11 cellular contexts compared by ENCODE assay signal in genomic region chrX:13001097-13001496, GRCh38. TPM values are rescaled to one million over a fixed set of nuclear protein-coding genes. Genes with fewer than 3 reads are reported as not detected.
DNase-seq lines count a peak whose midpoint lies in the region; ATAC-seq and TF ChIP-seq lines count a peak whose summit lies in the region.
"Had no signal": no experiment of that assay in that cellular context is flagged by ENCODE, and none has a peak within 500 bp of the region (broad histone marks: within the 10 kb centered on the region; RNA-seq: fewer than 3 reads in every experiment).

No MANE protein-coding gene starts in this region.

- H3K27ac ChIP-seq in DND-41 (ENCODE audit: low read length), result peak overlapping the region; percentile 100
- peak overlapping the region; percentile 100; the same call in 1 of the 2 replicates for H3K27ac ChIP-seq in MM.1S (ENCODE audit: low read length)
- H3K27ac ChIP-seq in neuronal stem cell (replicated peaks; ENCODE audit: low read length), result no peak overlapping the region
- no peak overlapping the region for H3K27ac ChIP-seq in substantia nigra (ENCODE audit: low read depth, low read length, poor library complexity, severe bottlenecking)

- H4K20me1 ChIP-seq in DND-41 (ENCODE audit: insufficient read depth, low read length), result no peaks in the 10 kb centered on the region
- no peaks in the 10 kb centered on the region for H4K20me1 ChIP-seq in MM.1S (ENCODE audit: insufficient read depth, low read length)

- no peaks in the 10 kb centered on the region for H3K27me3 ChIP-seq in DND-41 (ENCODE audit: insufficient read depth, low read length, poor library complexity)
- H3K27me3 ChIP-seq in MM.1S (replicated peaks; ENCODE audit: insufficient read depth, low read length), result no peaks in the 10 kb centered on the region
- H3K27me3 ChIP-seq in neuronal stem cell (ENCODE audit: control insufficient read depth in 3 of 3, insufficient read depth in 3 of 3, low read depth in 1 of 3, low read length in 3 of 3), result no peaks in the 10 kb centered on the region

- peaks cover 47% of the 10 kb centered on the region for H3F3A ChIP-seq in MM.1S (ENCODE audit: insufficient read depth, low read length)

- no peak overlapping the region for H3K14ac ChIP-seq in neuronal stem cell (ENCODE audit: low read length)

- H3K4me3 Mint-ChIP-seq in activated naive CD8-positive, alpha-beta T cell treated with anti-CD3 and anti-CD28 coated beads, Interleukin-2, amount 50 U/mL, for 24 hours, result no peak overlapping the region

- H2BK12ac ChIP-seq in neuronal stem cell (ENCODE audit: low read length), result no peak overlapping the region

- no peak overlapping the region for H3K18ac ChIP-seq in neuronal stem cell (ENCODE audit: low read length)

- H3K4me3 ChIP-seq in DND-41 (ENCODE audit: low read depth in 1 of 2, low read length in 2 of 2), result no peak overlapping the region
- H3K4me3 ChIP-seq in MM.1S (ENCODE audit: low read length), result no peak overlapping the region
- H3K4me3 ChIP-seq in neuronal stem cell (ENCODE audit: low read length in 2 of 2), result no peak overlapping the region

- no peaks in the 10 kb centered on the region for H3K9me3 Mint-ChIP-seq in activated naive CD8-positive, alpha-beta T cell treated with anti-CD3 and anti-CD28 coated beads, Interleukin-2, amount 50 U/mL, for 24 hours

- no peak overlapping the region for H2BK120ac ChIP-seq in neuronal stem cell (ENCODE audit: low read depth, low read length)

- H3K4me1 ChIP-seq in DND-41 (ENCODE audit: insufficient read depth, low read length) (peaks cover 81% of the 10 kb centered on the region), MM.1S (ENCODE audit: low read length) (peaks cover 47% of the 10 kb centered on the region), neuronal stem cell (ENCODE audit: control insufficient read depth in 2 of 2, insufficient read depth in 1 of 2, low read depth in 1 of 2, low read length in 2 of 2) (peaks cover 0 to 23% of the 10 kb centered on the region in 2 donors)

- no peaks in the 10 kb centered on the region for H3K79me1 ChIP-seq in neuronal stem cell (ENCODE audit: low read depth, low read length)

- H3K79me2 ChIP-seq in DND-41 (ENCODE audit: insufficient read depth, low read length), result peaks cover 18% of the 10 kb centered on the region; the same call in 1 of the 2 replicates
- H3K79me2 ChIP-seq in MM.1S (ENCODE audit: low read length), result no peaks in the 10 kb centered on the region

- no peak overlapping the region for H2BK5ac ChIP-seq in neuronal stem cell (ENCODE audit: low read length)

- DNase-seq in DND-41 (no peak), MM.1S (no peak), neuronal stem cell (ENCODE audit: low spot score) (no peak), NCI-H345 treated with DMSO at 0.1 percent for 48 hours (lab: John Stamatoyannopoulos, UW; ENCODE audit: unreplicated experiment) (no peak), NCI-H1105 (lab: John Stamatoyannopoulos, UW) (no peak), substantia nigra (lab: John Stamatoyannopoulos, UW) (no peak)
- DNase-seq in activated naive CD8-positive, alpha-beta T cell treated with anti-CD3 and anti-CD28 coated beads, Interleukin-2, amount 50 U/mL, for 24 hours, result no peak
- DNase-seq: HCEC 1CT, NCI-H774 had no signal

- ATAC-seq in DND-41 (ENCODE audit: insufficient read depth, low read depth), result no peak
- no peak for ATAC-seq in activated naive CD8-positive, alpha-beta T cell treated with anti-CD3 and anti-CD28 coated beads, Interleukin-2, amount 50 U/mL, for 24 hours
- ATAC-seq in GM19452 (IDR thresholded peaks at IDR 0.05; ENCODE audit: unreplicated experiment), result no peak

- no peaks in the 10 kb centered on the region for H3K36me3 Mint-ChIP-seq in activated naive CD8-positive, alpha-beta T cell treated with anti-CD3 and anti-CD28 coated beads, Interleukin-2, amount 50 U/mL, for 24 hours (ENCODE audit: low read depth)

- no peaks in the 10 kb centered on the region for H3K27me3 Mint-ChIP-seq in activated naive CD8-positive, alpha-beta T cell treated with anti-CD3 and anti-CD28 coated beads, Interleukin-2, amount 50 U/mL, for 24 hours

- H3K4me2 ChIP-seq in DND-41 (ENCODE audit: insufficient read depth, low read length), result peak overlapping the region; percentile 67
- peak overlapping the region; percentile 85 for H3K4me2 ChIP-seq in MM.1S (ENCODE audit: low read depth, low read length)
- no peak overlapping the region for H3K4me2 ChIP-seq in neuronal stem cell (ENCODE audit: insufficient read depth, low read length, poor library complexity, severe bottlenecking)

- peaks cover 82% of the 10 kb centered on the region for H3K4me1 Mint-ChIP-seq in activated naive CD8-positive, alpha-beta T cell treated with anti-CD3 and anti-CD28 coated beads, Interleukin-2, amount 50 U/mL, for 24 hours

- H3K27ac Mint-ChIP-seq in activated naive CD8-positive, alpha-beta T cell treated with anti-CD3 and anti-CD28 coated beads, Interleukin-2, amount 50 U/mL, for 24 hours, result peak overlapping the region; percentile 97

- H3K9me3 ChIP-seq in DND-41 (ENCODE audit: insufficient read depth, low read length, severe bottlenecking) (no peaks in the 10 kb centered on the region), MM.1S (replicated peaks; ENCODE audit: insufficient read depth, low read length) (no peaks in the 10 kb centered on the region), neuronal stem cell (replicated peaks in 1 of 2; ENCODE audit: control insufficient read depth in 2 of 2, insufficient read depth in 1 of 2, low read depth in 1 of 2, low read length in 2 of 2) (no peaks in the 10 kb centered on the region)
- H3K9me3 ChIP-seq: thoracic aorta had no signal

- no peak overlapping the region for H2BK15ac ChIP-seq in neuronal stem cell (ENCODE audit: low read length)

- H3K23ac ChIP-seq in neuronal stem cell (ENCODE audit: low read depth, low read length, poor library complexity), result no peak overlapping the region

- no CpG with 5 or more reads among the region's 5 CpGs for WGBS in neuronal stem cell (ENCODE audit: extremely low coverage in 2 of 2, insufficient read length in 2 of 2, insufficient replicate concordance in 1 of 2), 2 donors

- H4K91ac ChIP-seq in neuronal stem cell (ENCODE audit: low read depth, low read length, poor library complexity), result no peak overlapping the region

- TF ChIP-seq CTCF in DND-41 (IDR thresholded peaks at IDR 0.05; ENCODE audit: borderline replicate concordance, extremely low read depth, low read length, poor library complexity, severe bottlenecking) (no peak), MM.1S (IDR thresholded peaks at IDR 0.05; ENCODE audit: low read length) (no peak)

- no peaks in the 10 kb centered on the region for H3K9me2 ChIP-seq in MM.1S (replicated peaks; ENCODE audit: insufficient read depth, low read length)

- peak overlapping the region; percentile 64 for H3K9ac ChIP-seq in DND-41 (ENCODE audit: low read depth, low read length)
- H3K9ac ChIP-seq in MM.1S (ENCODE audit: low read length), result no peak overlapping the region
- no peak overlapping the region for H3K9ac ChIP-seq in neuronal stem cell (ENCODE audit: low read depth, low read length, poor library complexity)

- H3K4ac ChIP-seq in neuronal stem cell (ENCODE audit: low read length), result no peak overlapping the region

- H2AFZ ChIP-seq in DND-41 (ENCODE audit: low read depth, low read length) (peak overlapping the region; percentile 62; the same call in 1 of the 2 replicates), MM.1S (ENCODE audit: low read length) (no peak overlapping the region), neuronal stem cell (ENCODE audit: low read length) (peak overlapping the region; percentile 12)

- H3K36me3 ChIP-seq in DND-41 (ENCODE audit: insufficient read depth, low read length), result no peaks in the 10 kb centered on the region
- H3K36me3 ChIP-seq in MM.1S (replicated peaks; ENCODE audit: insufficient read depth, low read length), result no peaks in the 10 kb centered on the region
- H3K36me3 ChIP-seq in neuronal stem cell (replicated peaks in 1 of 2; ENCODE audit: control insufficient read depth in 2 of 2, insufficient read depth in 2 of 2, low read length in 2 of 2), result no peaks in the 10 kb centered on the region
- H3K36me3 ChIP-seq: thoracic aorta had no signal

- no peak overlapping the region for H4K8ac ChIP-seq in neuronal stem cell (ENCODE audit: low read depth, low read length)

- no peak overlapping the region for H2AK5ac ChIP-seq in neuronal stem cell (ENCODE audit: low read depth, low read length)

RNA-seq across cellular contexts. Expression of gene TMSB4X, which starts 26.2 kb away (rescaled TPM):
- polyA plus RNA-seq in neuronal stem cell (2013, experiment 1 of 2), result 3,189 TPM
- 3,111 TPM for polyA plus RNA-seq in neuronal stem cell (2013, experiment 2 of 2)

RNA-seq across cellular contexts. Expression of gene FAM9C, which starts 43.3 kb away (rescaled TPM):
- not detected for polyA plus RNA-seq in neuronal stem cell (2013, experiment 1 of 2)
- not detected for polyA plus RNA-seq in neuronal stem cell (2013, experiment 2 of 2)

Comparison
In these comparisons a context has a peak if more than half of its experiments do, and no peak if none do; other contexts are left out.
1. H3K27ac ChIP-seq: peak in DND-41 (single experiment) and MM.1S (single experiment); none in neuronal stem cell (single experiment) and substantia nigra (single experiment).